Comparison of ENCODE assay signal across 1 cellular context in the genomic region with DNA sequence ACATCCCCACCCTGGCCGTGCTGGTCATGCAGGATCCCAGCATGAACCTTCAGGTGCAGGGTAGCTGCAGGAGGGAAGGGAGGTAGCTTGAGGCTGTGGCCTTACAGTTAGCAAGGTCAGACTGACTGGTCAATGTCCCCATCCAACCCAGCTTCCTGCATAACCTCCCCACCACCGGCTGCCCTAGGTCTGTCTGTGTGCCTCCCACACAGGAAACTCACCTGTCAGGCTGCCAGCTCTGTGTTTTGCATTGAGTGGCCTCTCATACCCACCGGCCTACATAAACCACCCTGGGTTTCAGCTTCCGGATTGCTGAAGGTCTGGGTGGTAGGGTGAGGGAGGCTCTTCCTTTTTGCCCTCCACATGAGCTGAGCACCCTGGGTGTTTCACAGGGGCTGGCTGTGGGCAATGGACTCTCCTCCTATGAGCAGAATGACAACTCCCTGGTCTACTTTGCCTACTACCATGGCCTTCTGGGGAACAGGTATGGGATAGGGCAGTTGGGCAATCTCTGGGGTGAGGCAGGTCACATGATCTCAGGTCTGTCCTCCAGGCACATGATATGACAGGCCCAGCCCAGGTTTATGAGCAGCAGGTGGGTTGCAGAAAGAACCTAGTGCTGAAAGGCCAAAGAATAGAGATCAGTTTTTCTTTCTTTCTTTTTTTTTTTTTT.
A peak's percentile ranks its signal among the peaks of the same experiment; 100 is the strongest.
TF ChIP-seq lines count a peak whose summit lies in the region.

No MANE protein-coding gene starts in this region.

TF ChIP-seq in K562, 482 proteins besides CTCF, POLR2A, EP300 and RAD21:
- TF ChIP-seq THRAP3 (IDR thresholded peaks at IDR 0.05; ENCODE audit: borderline replicate concordance): no peak
- no peak for TF ChIP-seq U2AF2 (optimal IDR thresholded peaks at IDR 0.05; ENCODE audit: low read depth, low read length)
- TF ChIP-seq BCL6 (CRISPR knock-in tag; IDR thresholded peaks at IDR 0.05): no peak
- TF ChIP-seq, protein P1, sequence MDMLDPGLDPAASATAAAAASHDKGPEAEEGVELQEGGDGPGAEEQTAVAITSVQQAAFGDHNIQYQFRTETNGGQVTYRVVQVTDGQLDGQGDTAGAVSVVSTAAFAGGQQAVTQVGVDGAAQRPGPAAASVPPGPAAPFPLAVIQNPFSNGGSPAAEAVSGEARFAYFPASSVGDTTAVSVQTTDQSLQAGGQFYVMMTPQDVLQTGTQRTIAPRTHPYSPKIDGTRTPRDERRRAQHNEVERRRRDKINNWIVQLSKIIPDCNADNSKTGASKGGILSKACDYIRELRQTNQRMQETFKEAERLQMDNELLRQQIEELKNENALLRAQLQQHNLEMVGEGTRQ (CRISPR knock-in tag; IDR thresholded peaks at IDR 0.05): 0 out of 2 replicates have a peak, but pooled peaks have one; percentile 17
- TF ChIP-seq, protein P2, sequence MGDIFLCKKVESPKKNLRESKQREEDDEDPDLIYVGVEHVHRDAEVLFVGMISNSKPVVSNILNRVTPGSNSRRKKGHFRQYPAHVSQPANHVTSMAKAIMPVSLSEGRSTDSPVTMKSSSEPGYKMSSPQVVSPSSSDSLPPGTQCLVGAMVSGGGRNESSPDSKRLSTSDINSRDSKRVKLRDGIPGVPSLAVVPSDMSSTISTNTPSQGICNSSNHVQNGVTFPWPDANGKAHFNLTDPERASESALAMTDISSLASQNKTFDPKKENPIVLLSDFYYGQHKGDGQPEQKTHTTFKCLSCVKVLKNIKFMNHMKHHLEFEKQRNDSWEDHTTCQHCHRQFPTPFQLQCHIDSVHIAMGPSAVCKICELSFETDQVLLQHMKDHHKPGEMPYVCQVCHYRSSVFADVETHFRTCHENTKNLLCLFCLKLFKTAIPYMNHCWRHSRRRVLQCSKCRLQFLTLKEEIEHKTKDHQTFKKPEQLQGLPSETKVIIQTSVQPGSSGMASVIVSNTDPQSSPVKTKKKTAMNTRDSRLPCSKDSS (IDR thresholded peaks at IDR 0.05; ENCODE audit: low read depth, partially characterized antibody): no peak
- TF ChIP-seq, protein P3, sequence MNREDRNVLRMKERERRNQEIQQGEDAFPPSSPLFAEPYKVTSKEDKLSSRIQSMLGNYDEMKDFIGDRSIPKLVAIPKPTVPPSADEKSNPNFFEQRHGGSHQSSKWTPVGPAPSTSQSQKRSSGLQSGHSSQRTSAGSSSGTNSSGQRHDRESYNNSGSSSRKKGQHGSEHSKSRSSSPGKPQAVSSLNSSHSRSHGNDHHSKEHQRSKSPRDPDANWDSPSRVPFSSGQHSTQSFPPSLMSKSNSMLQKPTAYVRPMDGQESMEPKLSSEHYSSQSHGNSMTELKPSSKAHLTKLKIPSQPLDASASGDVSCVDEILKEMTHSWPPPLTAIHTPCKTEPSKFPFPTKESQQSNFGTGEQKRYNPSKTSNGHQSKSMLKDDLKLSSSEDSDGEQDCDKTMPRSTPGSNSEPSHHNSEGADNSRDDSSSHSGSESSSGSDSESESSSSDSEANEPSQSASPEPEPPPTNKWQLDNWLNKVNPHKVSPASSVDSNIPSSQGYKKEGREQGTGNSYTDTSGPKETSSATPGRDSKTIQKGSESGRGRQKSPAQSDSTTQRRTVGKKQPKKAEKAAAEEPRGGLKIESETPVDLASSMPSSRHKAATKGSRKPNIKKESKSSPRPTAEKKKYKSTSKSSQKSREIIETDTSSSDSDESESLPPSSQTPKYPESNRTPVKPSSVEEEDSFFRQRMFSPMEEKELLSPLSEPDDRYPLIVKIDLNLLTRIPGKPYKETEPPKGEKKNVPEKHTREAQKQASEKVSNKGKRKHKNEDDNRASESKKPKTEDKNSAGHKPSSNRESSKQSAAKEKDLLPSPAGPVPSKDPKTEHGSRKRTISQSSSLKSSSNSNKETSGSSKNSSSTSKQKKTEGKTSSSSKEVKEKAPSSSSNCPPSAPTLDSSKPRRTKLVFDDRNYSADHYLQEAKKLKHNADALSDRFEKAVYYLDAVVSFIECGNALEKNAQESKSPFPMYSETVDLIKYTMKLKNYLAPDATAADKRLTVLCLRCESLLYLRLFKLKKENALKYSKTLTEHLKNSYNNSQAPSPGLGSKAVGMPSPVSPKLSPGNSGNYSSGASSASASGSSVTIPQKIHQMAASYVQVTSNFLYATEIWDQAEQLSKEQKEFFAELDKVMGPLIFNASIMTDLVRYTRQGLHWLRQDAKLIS (CRISPR knock-in tag; IDR thresholded peaks at IDR 0.05): no peak
- TF ChIP-seq ZNF780A (CRISPR knock-in tag; IDR thresholded peaks at IDR 0.05): no peak
- TF ChIP-seq MCM2 (IDR thresholded peaks at IDR 0.05; ENCODE audit: low read depth): no peak
- no peak for TF ChIP-seq FOXM1 (IDR thresholded peaks at IDR 0.05; ENCODE audit: low read depth)
- TF ChIP-seq FOXM1 (CRISPR knock-in tag; IDR thresholded peaks at IDR 0.05; ENCODE audit: low read depth): no peak
- no peak for TF ChIP-seq ZC3H4 (CRISPR knock-in tag; IDR thresholded peaks at IDR 0.05; ENCODE audit: borderline replicate concordance)
- TF ChIP-seq, protein P4, sequence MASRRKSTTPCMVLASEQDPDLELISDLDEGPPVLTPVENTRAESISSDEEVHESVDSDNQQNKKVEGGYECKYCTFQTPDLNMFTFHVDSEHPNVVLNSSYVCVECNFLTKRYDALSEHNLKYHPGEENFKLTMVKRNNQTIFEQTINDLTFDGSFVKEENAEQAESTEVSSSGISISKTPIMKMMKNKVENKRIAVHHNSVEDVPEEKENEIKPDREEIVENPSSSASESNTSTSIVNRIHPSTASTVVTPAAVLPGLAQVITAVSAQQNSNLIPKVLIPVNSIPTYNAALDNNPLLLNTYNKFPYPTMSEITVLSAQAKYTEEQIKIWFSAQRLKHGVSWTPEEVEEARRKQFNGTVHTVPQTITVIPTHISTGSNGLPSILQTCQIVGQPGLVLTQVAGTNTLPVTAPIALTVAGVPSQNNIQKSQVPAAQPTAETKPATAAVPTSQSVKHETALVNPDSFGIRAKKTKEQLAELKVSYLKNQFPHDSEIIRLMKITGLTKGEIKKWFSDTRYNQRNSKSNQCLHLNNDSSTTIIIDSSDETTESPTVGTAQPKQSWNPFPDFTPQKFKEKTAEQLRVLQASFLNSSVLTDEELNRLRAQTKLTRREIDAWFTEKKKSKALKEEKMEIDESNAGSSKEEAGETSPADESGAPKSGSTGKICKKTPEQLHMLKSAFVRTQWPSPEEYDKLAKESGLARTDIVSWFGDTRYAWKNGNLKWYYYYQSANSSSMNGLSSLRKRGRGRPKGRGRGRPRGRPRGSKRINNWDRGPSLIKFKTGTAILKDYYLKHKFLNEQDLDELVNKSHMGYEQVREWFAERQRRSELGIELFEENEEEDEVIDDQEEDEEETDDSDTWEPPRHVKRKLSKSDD (conservative IDR thresholded peaks at IDR 0.05; ENCODE audit: low read length): no peak
- TF ChIP-seq HSF4 (CRISPR knock-in tag; IDR thresholded peaks at IDR 0.05; ENCODE audit: borderline replicate concordance): no peak
- no peak for TF ChIP-seq DNMT1 (IDR thresholded peaks at IDR 0.05)
- TF ChIP-seq, protein P5, sequence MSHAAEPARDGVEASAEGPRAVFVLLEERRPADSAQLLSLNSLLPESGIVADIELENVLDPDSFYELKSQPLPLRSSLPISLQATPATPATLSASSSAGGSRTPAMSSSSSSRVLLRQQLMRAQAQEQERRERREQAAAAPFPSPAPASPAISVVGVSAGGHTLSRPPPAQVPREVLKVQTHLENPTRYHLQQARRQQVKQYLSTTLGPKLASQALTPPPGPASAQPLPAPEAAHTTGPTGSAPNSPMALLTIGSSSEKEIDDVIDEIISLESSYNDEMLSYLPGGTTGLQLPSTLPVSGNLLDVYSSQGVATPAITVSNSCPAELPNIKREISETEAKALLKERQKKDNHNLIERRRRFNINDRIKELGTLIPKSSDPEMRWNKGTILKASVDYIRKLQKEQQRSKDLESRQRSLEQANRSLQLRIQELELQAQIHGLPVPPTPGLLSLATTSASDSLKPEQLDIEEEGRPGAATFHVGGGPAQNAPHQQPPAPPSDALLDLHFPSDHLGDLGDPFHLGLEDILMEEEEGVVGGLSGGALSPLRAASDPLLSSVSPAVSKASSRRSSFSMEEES (CRISPR knock-in tag; IDR thresholded peaks at IDR 0.05): peak; percentile 69
- no peak for TF ChIP-seq PHF21A (IDR thresholded peaks at IDR 0.05; ENCODE audit: borderline replicate concordance, low read depth)
- TF ChIP-seq CREB1 (IDR thresholded peaks at IDR 0.05): no peak
- no peak for TF ChIP-seq CREB1 (CRISPR knock-in tag; IDR thresholded peaks at IDR 0.05)
- no peak for TF ChIP-seq ZBTB8A (IDR thresholded peaks at IDR 0.05; ENCODE audit: partially characterized antibody)
